In the genomic region with DNA sequence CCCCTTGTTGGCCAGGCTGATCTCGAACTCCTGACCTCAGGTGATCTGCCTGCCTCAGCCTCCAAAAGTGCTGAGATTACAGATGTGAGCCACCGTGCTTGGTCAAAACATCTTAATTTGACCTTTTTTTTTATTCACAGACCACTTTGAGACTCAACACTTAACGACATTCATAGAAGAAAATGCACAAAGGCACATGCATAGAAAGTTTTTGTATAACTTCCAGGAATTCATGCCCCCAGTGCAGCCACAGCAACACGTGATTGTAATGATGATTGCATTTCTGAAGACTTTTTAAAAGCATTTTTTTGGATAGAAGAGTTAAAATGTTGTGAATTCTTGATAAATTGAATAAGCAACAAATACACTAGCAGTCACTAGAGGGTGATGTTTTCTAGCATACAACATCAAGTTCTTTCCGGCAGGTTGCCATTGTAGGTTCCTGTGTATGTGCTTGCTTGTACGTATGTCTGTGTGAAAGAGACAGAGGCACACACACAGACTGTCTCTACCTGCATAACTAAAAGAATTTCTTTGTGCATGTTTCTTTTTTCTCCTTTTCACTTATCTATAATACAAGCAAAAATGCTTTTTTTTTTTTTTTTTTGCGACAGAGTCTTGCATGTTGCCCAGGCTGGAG, we compare ENCODE assay signal across 8 cellular contexts.
DNase-seq lines count a peak whose midpoint lies in the region; ATAC-seq and TF ChIP-seq lines count a peak whose summit lies in the region.
"Not testable (repeated sequence)": the region's sequence is repeated elsewhere in the genome, so short reads cannot be mapped to it uniquely, and the experiment has no call there.

No MANE protein-coding gene starts in this region.

- TF ChIP-seq CTCF in CD4-positive, alpha-beta T cell (IDR thresholded peaks at IDR 0.05), result peak; percentile 38
- TF ChIP-seq CTCF in LNCAP (IDR thresholded peaks at IDR 0.05), result peak; percentile 27; the same call in 1 of the 2 replicates
- TF ChIP-seq CTCF in Panc1 (IDR thresholded peaks at IDR 0.05), result peak; percentile 50; the same call in 1 of the 2 replicates
- peak; percentile 30 for TF ChIP-seq CTCF in natural killer cell (IDR thresholded peaks at IDR 0.05)
- peak; percentile 45 for TF ChIP-seq CTCF in type B pancreatic cell (conservative IDR thresholded peaks at IDR 0.05)

- POLR2A ChIA-PET in CD4-positive, alpha-beta T cell (lab: Charles Lee); Panc1 (lab: Charles Lee): not testable (repeated sequence)

- not testable (repeated sequence) for H3K27ac Mint-ChIP-seq in CD4-positive, alpha-beta T cell; activated CD8-positive, alpha-beta memory T cell treated with anti-CD3 and anti-CD28 coated beads, Interleukin-2, amount 10 ng/mL, durations not matched to agents 7 days and 5 days; natural killer cell; type B pancreatic cell

- peaks cover 34% of the 10 kb centered on the region for H3K4me1 ChIP-seq in Panc1 (ENCODE audit: control insufficient read depth, insufficient read depth, low read length)

- H3K36me3 Mint-ChIP-seq in CD4-positive, alpha-beta T cell (ENCODE audit: low read depth); activated CD8-positive, alpha-beta memory T cell treated with anti-CD3 and anti-CD28 coated beads, Interleukin-2, amount 10 ng/mL, durations not matched to agents 7 days and 5 days; natural killer cell; type B pancreatic cell: not testable (repeated sequence)

- not testable (repeated sequence) for H3K27ac ChIP-seq in CD4-positive, alpha-beta T cell (ENCODE audit: low read depth, low read length); Panc1 (ENCODE audit: low read length)

- peak; percentile 97 for ATAC-seq in CD4-positive, alpha-beta T cell (ENCODE audit: poor library complexity)
- ATAC-seq in Panc1 (peak; percentile 51; the same call in 1 of the 2 replicates), Right ventricle myocardium inferior (peak; percentile 62), natural killer cell (peak; percentile 80 to 82 (median 81))
- peak; percentile 52 for ATAC-seq in activated CD8-positive, alpha-beta memory T cell treated with anti-CD3 and anti-CD28 coated beads, Interleukin-2, amount 10 ng/mL, durations not matched to agents 7 days and 5 days

- not testable (repeated sequence) for BruUV-seq in Panc1 (replicated peaks; lab: Mats Ljungman, UMichigan)

- DNase-seq in CD4-positive, alpha-beta T cell, result peak in 1 of 10 experiments; percentile 22
- not testable (repeated sequence) for DNase-seq in Panc1 (ENCODE audit: low read depth, low spot score); activated CD8-positive, alpha-beta memory T cell treated with anti-CD3 and anti-CD28 coated beads, Interleukin-2, amount 10 ng/mL, durations not matched to agents 7 days and 5 days; Right ventricle myocardium inferior (ENCODE audit: missing footprints); natural killer cell; type B pancreatic cell (ENCODE audit: extremely low spot score, unreplicated experiment)
- peak; percentile 65 to 82 for DNase-seq in dermis microvascular lymphatic vessel endothelial cell (ENCODE audit: low read depth in 2 of 2)

- H3K4me3 ChIP-seq in Panc1 (ENCODE audit: low read depth in 2 of 2, low read length in 2 of 2), result not testable (repeated sequence)

- H3K36me3 ChIP-seq in Panc1 (ENCODE audit: control insufficient read depth, insufficient read depth, low read length), result not testable (repeated sequence)

- CTCF ChIA-PET in CD4-positive, alpha-beta T cell (lab: Charles Lee), result interaction anchor here (0.7 kb wide), 1 partner anchor 23 kb away, joined by 4 read pairs; no protein-coding TSS in a partner anchor
- CTCF ChIA-PET in Panc1 (lab: Charles Lee), result interaction anchor here (0.6 to 1.2 kb wide), 2 partner anchors 14 to 40 kb away, joined by 4 to 5 read pairs; no protein-coding TSS in a partner anchor
- CTCF ChIA-PET in activated CD8-positive, alpha-beta memory T cell treated with anti-CD3 and anti-CD28 coated beads, Interleukin-2, amount 10 ng/mL, durations not matched to agents 7 days and 5 days (lab: Charles Lee), result interaction anchor here (2.3 kb wide), 1 partner anchor 40 kb away, joined by 15 read pairs; no protein-coding TSS in a partner anchor

- not testable (repeated sequence) for H3K27me3 Mint-ChIP-seq in CD4-positive, alpha-beta T cell; activated CD8-positive, alpha-beta memory T cell treated with anti-CD3 and anti-CD28 coated beads, Interleukin-2, amount 10 ng/mL, durations not matched to agents 7 days and 5 days; natural killer cell (ENCODE audit: low read depth in 2 of 2); type B pancreatic cell

- not testable (repeated sequence) for H3K27me3 ChIP-seq in CD4-positive, alpha-beta T cell (ENCODE audit: control insufficient read depth, insufficient read depth, low read length); Panc1 (ENCODE audit: control insufficient read depth, insufficient read depth, low read length)

- in situ Hi-C loops in Panc1 (cut with HindIII; ENCODE audit: low pct_unique_long_range_greater_than_20kb, low sequenced_read_pairs), result not testable (repeated sequence)

- H3K9me3 Mint-ChIP-seq in CD4-positive, alpha-beta T cell; activated CD8-positive, alpha-beta memory T cell treated with anti-CD3 and anti-CD28 coated beads, Interleukin-2, amount 10 ng/mL, durations not matched to agents 7 days and 5 days (ENCODE audit: low read depth); natural killer cell; type B pancreatic cell: not testable (repeated sequence)

- H3K4me3 Mint-ChIP-seq in CD4-positive, alpha-beta T cell; activated CD8-positive, alpha-beta memory T cell treated with anti-CD3 and anti-CD28 coated beads, Interleukin-2, amount 10 ng/mL, durations not matched to agents 7 days and 5 days; type B pancreatic cell: not testable (repeated sequence)
- peak overlapping the region; percentile 31 for H3K4me3 Mint-ChIP-seq in natural killer cell

- intact Hi-C loops in CD4-positive, alpha-beta T cell (cut with DNase I, micrococcal nuclease); natural killer cell (cut with micrococcal nuclease): not testable (repeated sequence)
- intact Hi-C loops in Panc1 (cut with micrococcal nuclease; ENCODE audit: unreplicated experiment) (loop anchor here (2.0 kb wide), 1 partner anchor 40 kb away; no protein-coding TSS in a partner anchor), Right ventricle myocardium inferior (cut with DNase I) (loop anchor here (5.0 kb wide), 1 partner anchor 120 kb away; a partner anchor contains a TSS)

- not testable (repeated sequence) for H3K9me3 ChIP-seq in CD4-positive, alpha-beta T cell (ENCODE audit: control insufficient read depth, low read length); Panc1 (ENCODE audit: control insufficient read depth, insufficient read depth, low read depth, low read length)

- H3K4me1 Mint-ChIP-seq in CD4-positive, alpha-beta T cell (ENCODE audit: low read depth), result peaks cover 20% of the 10 kb centered on the region
- H3K4me1 Mint-ChIP-seq in activated CD8-positive, alpha-beta memory T cell treated with anti-CD3 and anti-CD28 coated beads, Interleukin-2, amount 10 ng/mL, durations not matched to agents 7 days and 5 days, result peaks cover 30% of the 10 kb centered on the region
- H3K4me1 Mint-ChIP-seq in natural killer cell, result peaks cover 26 to 29% of the 10 kb centered on the region in 2 donors
- peaks cover 24% of the 10 kb centered on the region for H3K4me1 Mint-ChIP-seq in type B pancreatic cell (ENCODE audit: unreplicated experiment)
